ENCODE assay signal across 1 cellular context in the genomic region with DNA sequence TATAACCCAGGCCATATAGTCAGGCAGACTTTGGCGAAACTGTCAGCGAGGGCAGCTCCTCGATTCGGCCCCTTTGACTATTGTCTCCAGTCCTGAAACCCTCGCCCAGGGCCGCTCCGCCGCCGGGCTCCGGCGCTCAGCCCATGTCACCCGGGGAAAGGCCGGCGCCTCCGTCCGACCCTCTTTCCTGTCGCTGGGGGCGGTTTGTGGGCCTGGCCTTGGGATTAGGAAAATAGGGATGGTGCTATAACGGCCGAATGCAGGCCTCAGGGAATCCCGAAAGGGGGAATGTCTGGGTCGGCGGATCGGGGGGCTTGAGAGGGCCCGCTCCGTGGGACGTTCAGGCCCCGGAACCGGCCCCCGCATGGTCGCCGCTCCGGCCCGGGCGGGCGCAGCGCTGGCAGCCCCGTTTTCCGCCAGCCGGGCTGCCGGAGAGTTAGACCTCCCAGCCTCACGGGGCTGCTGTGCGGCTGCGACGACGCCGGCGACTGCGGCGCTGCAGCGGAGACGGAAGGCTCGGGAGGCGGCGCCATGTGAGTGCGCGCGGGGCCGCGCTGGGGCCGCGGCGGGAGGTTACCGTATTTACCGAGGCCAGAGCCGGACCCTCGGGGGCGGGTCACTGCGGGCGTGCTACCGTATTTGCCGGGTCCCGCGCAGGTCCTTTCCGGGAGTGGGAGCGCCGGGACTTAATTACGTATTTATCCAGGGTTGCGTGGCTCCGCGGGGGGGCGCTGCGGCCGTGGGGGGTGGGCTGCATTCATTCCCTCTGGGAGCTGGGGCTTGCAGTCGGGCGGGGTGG.
A peak's percentile ranks its signal among the peaks of the same experiment; 100 is the strongest.
TF ChIP-seq lines count a peak whose summit lies in the region.

No MANE protein-coding gene starts in this region.

TF ChIP-seq in HepG2, 621 proteins besides CTCF, POLR2A, EP300 and RAD21 (continued from another document and continues in another):
- TF ChIP-seq, protein P1, sequence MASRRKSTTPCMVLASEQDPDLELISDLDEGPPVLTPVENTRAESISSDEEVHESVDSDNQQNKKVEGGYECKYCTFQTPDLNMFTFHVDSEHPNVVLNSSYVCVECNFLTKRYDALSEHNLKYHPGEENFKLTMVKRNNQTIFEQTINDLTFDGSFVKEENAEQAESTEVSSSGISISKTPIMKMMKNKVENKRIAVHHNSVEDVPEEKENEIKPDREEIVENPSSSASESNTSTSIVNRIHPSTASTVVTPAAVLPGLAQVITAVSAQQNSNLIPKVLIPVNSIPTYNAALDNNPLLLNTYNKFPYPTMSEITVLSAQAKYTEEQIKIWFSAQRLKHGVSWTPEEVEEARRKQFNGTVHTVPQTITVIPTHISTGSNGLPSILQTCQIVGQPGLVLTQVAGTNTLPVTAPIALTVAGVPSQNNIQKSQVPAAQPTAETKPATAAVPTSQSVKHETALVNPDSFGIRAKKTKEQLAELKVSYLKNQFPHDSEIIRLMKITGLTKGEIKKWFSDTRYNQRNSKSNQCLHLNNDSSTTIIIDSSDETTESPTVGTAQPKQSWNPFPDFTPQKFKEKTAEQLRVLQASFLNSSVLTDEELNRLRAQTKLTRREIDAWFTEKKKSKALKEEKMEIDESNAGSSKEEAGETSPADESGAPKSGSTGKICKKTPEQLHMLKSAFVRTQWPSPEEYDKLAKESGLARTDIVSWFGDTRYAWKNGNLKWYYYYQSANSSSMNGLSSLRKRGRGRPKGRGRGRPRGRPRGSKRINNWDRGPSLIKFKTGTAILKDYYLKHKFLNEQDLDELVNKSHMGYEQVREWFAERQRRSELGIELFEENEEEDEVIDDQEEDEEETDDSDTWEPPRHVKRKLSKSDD (CRISPR knock-in tag; IDR thresholded peaks at IDR 0.05; ENCODE audit: low read depth): peak; percentile 76
- TF ChIP-seq ZSCAN12 (CRISPR knock-in tag; IDR thresholded peaks at IDR 0.05) (no peak), ZNF343 (CRISPR knock-in tag; IDR thresholded peaks at IDR 0.05) (no peak), ZNF251 (CRISPR knock-in tag; IDR thresholded peaks at IDR 0.05) (no peak), ATRX (CRISPR knock-in tag; IDR thresholded peaks at IDR 0.05; ENCODE audit: borderline replicate concordance) (no peak), RFX5 (IDR thresholded peaks at IDR 0.05; ENCODE audit: low read depth, low read length) (no peak), ZNF253 (CRISPR knock-in tag; IDR thresholded peaks at IDR 0.05; ENCODE audit: borderline replicate concordance) (no peak), JDP2 (CRISPR knock-in tag; IDR thresholded peaks at IDR 0.05; ENCODE audit: borderline replicate concordance) (no peak), U2AF1 (optimal IDR thresholded peaks at IDR 0.05; ENCODE audit: low read depth, low read length) (no peak), ZNF383 (CRISPR knock-in tag; IDR thresholded peaks at IDR 0.05; ENCODE audit: borderline replicate concordance) (no peak), ZNF710 (CRISPR knock-in tag; IDR thresholded peaks at IDR 0.05; ENCODE audit: borderline replicate concordance) (no peak), HNRNPUL1 (IDR thresholded peaks at IDR 0.05; ENCODE audit: low read depth, low read length) (0 out of 2 replicates have a peak, but pooled peaks have one; percentile 25), ZNF207 (IDR thresholded peaks at IDR 0.05; ENCODE audit: borderline replicate concordance) (no peak), REPIN1 (CRISPR knock-in tag; IDR thresholded peaks at IDR 0.05; ENCODE audit: borderline replicate concordance, low read depth) (peak; percentile 25; the same call in 1 of the 2 replicates), ZFX (CRISPR knock-in tag; IDR thresholded peaks at IDR 0.05; ENCODE audit: low read depth) (peak; percentile 85), ZNF296 (CRISPR knock-in tag; conservative IDR thresholded peaks at IDR 0.05) (no peak; the same call in 1 of the 2 replicates), USF2 (IDR thresholded peaks at IDR 0.05; ENCODE audit: low read depth, low read length) (no peak), USF2 (CRISPR knock-in tag; IDR thresholded peaks at IDR 0.05; ENCODE audit: borderline replicate concordance) (no peak), ZNF652 (CRISPR knock-in tag; IDR thresholded peaks at IDR 0.05; ENCODE audit: borderline replicate concordance, low read depth) (no peak), ZNF382 (CRISPR knock-in tag; IDR thresholded peaks at IDR 0.05; ENCODE audit: borderline replicate concordance) (no peak), MAF1 (CRISPR knock-in tag; IDR thresholded peaks at IDR 0.05; ENCODE audit: borderline replicate concordance) (no peak), GRHL1 (CRISPR knock-in tag; conservative IDR thresholded peaks at IDR 0.05) (no peak), HNRNPK (IDR thresholded peaks at IDR 0.05; ENCODE audit: low read depth, low read length, poor library complexity, severe bottlenecking) (peak; percentile 78), SMARCC2 (IDR thresholded peaks at IDR 0.05) (no peak), POGK (CRISPR knock-in tag; conservative IDR thresholded peaks at IDR 0.05) (peak; percentile 89; the same call in 1 of the 2 replicates), ZNF451 (CRISPR knock-in tag; IDR thresholded peaks at IDR 0.05) (0 out of 2 replicates have a peak, but pooled peaks have one; percentile 39), NFE2L1 (CRISPR knock-in tag; IDR thresholded peaks at IDR 0.05; ENCODE audit: borderline replicate concordance) (no peak), FOXC1 (CRISPR knock-in tag; IDR thresholded peaks at IDR 0.05; ENCODE audit: borderline replicate concordance) (no peak; the same call in 1 of the 2 replicates)
- TF ChIP-seq, protein P2, sequence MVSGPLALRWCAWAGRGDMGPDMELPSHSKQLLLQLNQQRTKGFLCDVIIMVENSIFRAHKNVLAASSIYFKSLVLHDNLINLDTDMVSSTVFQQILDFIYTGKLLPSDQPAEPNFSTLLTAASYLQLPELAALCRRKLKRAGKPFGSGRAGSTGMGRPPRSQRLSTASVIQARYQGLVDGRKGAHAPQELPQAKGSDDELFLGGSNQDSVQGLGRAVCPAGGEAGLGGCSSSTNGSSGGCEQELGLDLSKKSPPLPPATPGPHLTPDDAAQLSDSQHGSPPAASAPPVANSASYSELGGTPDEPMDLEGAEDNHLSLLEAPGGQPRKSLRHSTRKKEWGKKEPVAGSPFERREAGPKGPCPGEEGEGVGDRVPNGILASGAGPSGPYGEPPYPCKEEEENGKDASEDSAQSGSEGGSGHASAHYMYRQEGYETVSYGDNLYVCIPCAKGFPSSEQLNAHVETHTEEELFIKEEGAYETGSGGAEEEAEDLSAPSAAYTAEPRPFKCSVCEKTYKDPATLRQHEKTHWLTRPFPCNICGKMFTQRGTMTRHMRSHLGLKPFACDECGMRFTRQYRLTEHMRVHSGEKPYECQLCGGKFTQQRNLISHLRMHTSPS (CRISPR knock-in tag; IDR thresholded peaks at IDR 0.05; ENCODE audit: low read depth): peak; percentile 4; the same call in 1 of the 2 replicates
- TF ChIP-seq, protein P3, sequence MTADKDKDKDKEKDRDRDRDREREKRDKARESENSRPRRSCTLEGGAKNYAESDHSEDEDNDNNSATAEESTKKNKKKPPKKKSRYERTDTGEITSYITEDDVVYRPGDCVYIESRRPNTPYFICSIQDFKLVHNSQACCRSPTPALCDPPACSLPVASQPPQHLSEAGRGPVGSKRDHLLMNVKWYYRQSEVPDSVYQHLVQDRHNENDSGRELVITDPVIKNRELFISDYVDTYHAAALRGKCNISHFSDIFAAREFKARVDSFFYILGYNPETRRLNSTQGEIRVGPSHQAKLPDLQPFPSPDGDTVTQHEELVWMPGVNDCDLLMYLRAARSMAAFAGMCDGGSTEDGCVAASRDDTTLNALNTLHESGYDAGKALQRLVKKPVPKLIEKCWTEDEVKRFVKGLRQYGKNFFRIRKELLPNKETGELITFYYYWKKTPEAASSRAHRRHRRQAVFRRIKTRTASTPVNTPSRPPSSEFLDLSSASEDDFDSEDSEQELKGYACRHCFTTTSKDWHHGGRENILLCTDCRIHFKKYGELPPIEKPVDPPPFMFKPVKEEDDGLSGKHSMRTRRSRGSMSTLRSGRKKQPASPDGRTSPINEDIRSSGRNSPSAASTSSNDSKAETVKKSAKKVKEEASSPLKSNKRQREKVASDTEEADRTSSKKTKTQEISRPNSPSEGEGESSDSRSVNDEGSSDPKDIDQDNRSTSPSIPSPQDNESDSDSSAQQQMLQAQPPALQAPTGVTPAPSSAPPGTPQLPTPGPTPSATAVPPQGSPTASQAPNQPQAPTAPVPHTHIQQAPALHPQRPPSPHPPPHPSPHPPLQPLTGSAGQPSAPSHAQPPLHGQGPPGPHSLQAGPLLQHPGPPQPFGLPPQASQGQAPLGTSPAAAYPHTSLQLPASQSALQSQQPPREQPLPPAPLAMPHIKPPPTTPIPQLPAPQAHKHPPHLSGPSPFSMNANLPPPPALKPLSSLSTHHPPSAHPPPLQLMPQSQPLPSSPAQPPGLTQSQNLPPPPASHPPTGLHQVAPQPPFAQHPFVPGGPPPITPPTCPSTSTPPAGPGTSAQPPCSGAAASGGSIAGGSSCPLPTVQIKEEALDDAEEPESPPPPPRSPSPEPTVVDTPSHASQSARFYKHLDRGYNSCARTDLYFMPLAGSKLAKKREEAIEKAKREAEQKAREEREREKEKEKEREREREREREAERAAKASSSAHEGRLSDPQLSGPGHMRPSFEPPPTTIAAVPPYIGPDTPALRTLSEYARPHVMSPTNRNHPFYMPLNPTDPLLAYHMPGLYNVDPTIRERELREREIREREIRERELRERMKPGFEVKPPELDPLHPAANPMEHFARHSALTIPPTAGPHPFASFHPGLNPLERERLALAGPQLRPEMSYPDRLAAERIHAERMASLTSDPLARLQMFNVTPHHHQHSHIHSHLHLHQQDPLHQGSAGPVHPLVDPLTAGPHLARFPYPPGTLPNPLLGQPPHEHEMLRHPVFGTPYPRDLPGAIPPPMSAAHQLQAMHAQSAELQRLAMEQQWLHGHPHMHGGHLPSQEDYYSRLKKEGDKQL (CRISPR knock-in tag; IDR thresholded peaks at IDR 0.05; ENCODE audit: low read depth): no peak
- TF ChIP-seq, protein P4, sequence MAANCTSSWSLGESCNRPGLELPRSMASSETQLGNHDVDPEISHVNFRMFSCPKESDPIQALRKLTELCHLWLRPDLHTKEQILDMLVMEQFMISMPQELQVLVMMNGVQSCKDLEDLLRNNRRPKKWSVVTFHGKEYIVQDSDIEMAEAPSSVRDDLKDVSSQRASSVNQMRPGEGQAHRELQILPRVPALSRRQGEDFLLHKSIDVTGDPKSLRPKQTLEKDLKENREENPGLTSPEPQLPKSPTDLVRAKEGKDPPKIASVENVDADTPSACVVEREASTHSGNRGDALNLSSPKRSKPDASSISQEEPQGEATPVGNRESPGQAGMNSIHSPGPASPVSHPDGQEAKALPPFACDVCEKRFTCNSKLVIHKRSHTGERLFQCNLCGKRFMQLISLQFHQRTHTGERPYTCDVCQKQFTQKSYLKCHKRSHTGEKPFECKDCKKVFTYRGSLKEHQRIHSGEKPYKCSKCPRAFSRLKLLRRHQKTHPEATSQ (CRISPR knock-in tag; IDR thresholded peaks at IDR 0.05; ENCODE audit: borderline replicate concordance): no peak
